ENCODE assay signal across 1 cellular context in genomic region chr1:212595787-212596714, GRCh38.
TF ChIP-seq lines count a peak whose summit lies in the region.

No MANE protein-coding gene starts in this region.

TF ChIP-seq in GM23338, 12 proteins besides CTCF, POLR2A, EP300 and RAD21 (continued from another document):
- no peak for TF ChIP-seq ZNF462 (CRISPR knock-in tag; IDR thresholded peaks at IDR 0.05)
TF ChIP-seq in GM23338: peak in this region for 0.
